Comparison of ENCODE assay signal across 18 cellular contexts in the genomic region with DNA sequence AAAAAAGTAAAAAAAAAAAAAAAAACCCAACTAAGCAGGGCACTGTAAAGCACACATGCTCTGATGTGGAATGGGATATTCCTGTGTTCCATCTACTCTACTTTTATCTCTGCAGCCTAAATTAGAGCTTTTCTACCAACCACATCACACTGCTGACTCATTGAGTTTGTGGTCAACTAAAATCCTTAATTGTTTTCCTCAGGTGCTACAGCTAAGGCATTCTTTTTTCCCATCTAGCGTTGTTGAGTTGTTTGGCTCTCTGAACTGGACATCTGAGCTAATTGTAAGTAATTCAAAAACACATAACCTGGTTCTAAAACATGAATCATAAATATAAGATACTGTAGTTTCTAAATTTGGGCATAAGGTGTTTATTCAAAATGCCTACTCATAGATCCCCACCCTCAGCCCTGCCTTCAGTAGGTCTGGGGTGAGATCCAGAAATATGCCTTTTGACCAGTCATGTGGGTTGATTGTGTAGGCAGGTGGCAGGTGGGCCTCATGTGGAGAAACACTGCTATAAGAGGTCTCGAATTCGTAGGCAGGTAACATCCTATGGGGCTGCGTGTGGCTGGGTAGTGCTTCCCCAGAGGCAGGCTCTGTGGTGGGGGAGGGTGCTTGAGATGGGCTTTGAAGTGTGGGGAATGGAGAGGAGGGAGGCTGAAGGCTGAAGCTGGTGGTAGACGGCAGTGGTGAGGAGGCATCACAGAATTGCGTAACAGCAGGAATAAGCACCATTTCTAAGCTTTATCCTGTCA. TPM values are rescaled to one million over a fixed set of nuclear protein-coding genes. Genes with fewer than 3 reads are reported as not detected.
DNase-seq lines count a peak whose midpoint lies in the region; ATAC-seq and TF ChIP-seq lines count a peak whose summit lies in the region.
"Had no signal": no experiment of that assay in that cellular context is flagged by ENCODE, and none has a peak within 500 bp of the region (broad histone marks: within the 10 kb centered on the region; RNA-seq: fewer than 3 reads in every experiment).

No MANE protein-coding gene starts in this region.

- no peaks in the 10 kb centered on the region for H3K27me3 Mint-ChIP-seq in activated T-cell treated with anti-CD3 and anti-CD28 coated beads, Interleukin-2, amount 50 U/mL, for 72 hours (ENCODE audit: low read depth)
- H3K27me3 Mint-ChIP-seq in mesothelial cell of epicardium (ENCODE audit: low read depth): peaks cover 2% of the 10 kb centered on the region
- H3K27me3 Mint-ChIP-seq: type B pancreatic cell had no signal

- DNase-seq in A172 (ENCODE audit: low spot score) (peak; percentile 82), H4 (ENCODE audit: low spot score) (peak; percentile 46), NCI-H345 (lab: John Stamatoyannopoulos, UW) (peak; percentile 41), epithelial cell of esophagus (ENCODE audit: low read depth) (peak; percentile 55), mesothelial cell of epicardium (ENCODE audit: low spot score in 2 of 2, unreplicated experiment in 2 of 2) (no peak), Right ventricle myocardium inferior (ENCODE audit: missing footprints) (no peak)
- no peak for DNase-seq in activated T-cell treated with anti-CD3 and anti-CD28 coated beads, Interleukin-2, amount 50 U/mL, for 72 hours
- DNase-seq: activated CD4-positive, alpha-beta T cell treated with anti-CD3 and anti-CD28 coated beads for 48 hours; effector memory CD4-positive, alpha-beta T cell; EL; Kasumi-1; left cardiac atrium; naive thymus-derived CD4-positive, alpha-beta T cell; NCI-H2227 treated with DMSO at 0.1 percent for 48 hours; stimulated activated CD8-positive, alpha-beta memory T cell treated with anti-CD3 and anti-CD28 coated beads, Interleukin-4, amount 100 ng/mL, for 48 hours had no signal

- no peak overlapping the region for H3K27ac Mint-ChIP-seq in activated T-cell treated with anti-CD3 and anti-CD28 coated beads, Interleukin-2, amount 50 U/mL, for 72 hours
- H3K27ac Mint-ChIP-seq in mesothelial cell of epicardium: no peak overlapping the region
- H3K27ac Mint-ChIP-seq: naive thymus-derived CD4-positive, alpha-beta T cell; T-helper 1 cell treated with Interleukin-12 subunit alpha and Interleukin-12 subunit beta and Interleukin-4 antibody, amounts not matched to agents 30 μg/mL and 1 μg/mL, for 36 hours; type B pancreatic cell had no signal

- no peak overlapping the region for H3K4me3 Mint-ChIP-seq in activated T-cell treated with anti-CD3 and anti-CD28 coated beads, Interleukin-2, amount 50 U/mL, for 72 hours
- H3K4me3 Mint-ChIP-seq in mesothelial cell of epicardium: no peak overlapping the region
- H3K4me3 Mint-ChIP-seq: naive thymus-derived CD4-positive, alpha-beta T cell; T-helper 1 cell treated with Interleukin-12 subunit alpha and Interleukin-12 subunit beta and Interleukin-4 antibody, amounts not matched to agents 30 μg/mL and 1 μg/mL, for 36 hours; type B pancreatic cell had no signal

- no peak for TF ChIP-seq CTCF in epithelial cell of esophagus (IDR thresholded peaks at IDR 0.05; ENCODE audit: insufficient read depth, low read depth, low read length, missing control alignments)
- no peak for TF ChIP-seq CTCF in mesothelial cell of epicardium (IDR thresholded peaks at IDR 0.05; ENCODE audit: unreplicated experiment)

- no peaks in the 10 kb centered on the region for H3K9me3 Mint-ChIP-seq in activated T-cell treated with anti-CD3 and anti-CD28 coated beads, Interleukin-2, amount 50 U/mL, for 72 hours
- H3K9me3 Mint-ChIP-seq in mesothelial cell of epicardium: no peaks in the 10 kb centered on the region
- H3K9me3 Mint-ChIP-seq: T-helper 1 cell treated with Interleukin-12 subunit alpha and Interleukin-12 subunit beta and Interleukin-4 antibody, amounts not matched to agents 30 μg/mL and 1 μg/mL, for 36 hours; type B pancreatic cell had no signal

- ATAC-seq in GM21526 (IDR thresholded peaks at IDR 0.05; ENCODE audit: low FRiP score, unreplicated experiment) (no peak), Right ventricle myocardium inferior (no peak)
- ATAC-seq in activated T-cell treated with anti-CD3 and anti-CD28 coated beads, Interleukin-2, amount 50 U/mL, for 72 hours (replicated peaks in 1 of 2): no peak
- ATAC-seq: left cardiac atrium; naive thymus-derived CD4-positive, alpha-beta T cell had no signal

- no peak overlapping the region for H3K4me3 ChIP-seq in epithelial cell of esophagus (ENCODE audit: low read length)

- no peaks in the 10 kb centered on the region for H3K36me3 Mint-ChIP-seq in activated T-cell treated with anti-CD3 and anti-CD28 coated beads, Interleukin-2, amount 50 U/mL, for 72 hours (ENCODE audit: insufficient read depth in 2 of 2)
- H3K36me3 Mint-ChIP-seq in mesothelial cell of epicardium: no peaks in the 10 kb centered on the region
- H3K36me3 Mint-ChIP-seq: naive thymus-derived CD4-positive, alpha-beta T cell; type B pancreatic cell had no signal

- intact Hi-C loops in Right ventricle myocardium inferior (cut with DNase I): no loop called here

- H3K4me1 Mint-ChIP-seq in activated T-cell treated with anti-CD3 and anti-CD28 coated beads, Interleukin-2, amount 50 U/mL, for 72 hours (ENCODE audit: low read depth): peaks cover 9% of the 10 kb centered on the region
- peaks cover 19% of the 10 kb centered on the region for H3K4me1 Mint-ChIP-seq in mesothelial cell of epicardium

RNA-seq across cellular contexts. Expression of gene ANKRD29, which starts 27.2 kb away (rescaled TPM):
- total RNA-seq in A172 (2014; rRNA removed; shearing (Covaris generic)): 3.8 and 4.0 TPM in 2 replicates
- total RNA-seq in H4 (2014; rRNA removed; shearing (Covaris generic)): 8.4 and 8.9 TPM in 2 replicates
- not detected for total RNA-seq in activated T-cell treated with anti-CD3 and anti-CD28 coated beads, Interleukin-2, amount 50 U/mL, for 72 hours
- total RNA-seq in mesothelial cell of epicardium (2.3 to 2.9 TPM (median 2.4 TPM) in 3 replicates), Right ventricle myocardium inferior (6.8 TPM)

RNA-seq across cellular contexts. Expression of gene NPC1, which starts 49.2 kb away (rescaled TPM):
- total RNA-seq in A172 (2014; rRNA removed; shearing (Covaris generic)): 58.5 and 128 TPM in 2 replicates
- total RNA-seq in H4 (2014; rRNA removed; shearing (Covaris generic)): 32.8 and 34.9 TPM in 2 replicates
- total RNA-seq in activated T-cell treated with anti-CD3 and anti-CD28 coated beads, Interleukin-2, amount 50 U/mL, for 72 hours: 10 to 100 TPM; 29.3 to 32.4 TPM
- total RNA-seq in mesothelial cell of epicardium (35.5 to 39.9 TPM (median 35.8 TPM) in 3 replicates), Right ventricle myocardium inferior (10.9 TPM)

RNA-seq across cellular contexts. Expression of gene LAMA3, which starts 53.8 kb away (rescaled TPM):
- total RNA-seq in A172 (2014; rRNA removed; shearing (Covaris generic)): 1.5 and 2.7 TPM in 2 replicates
- 1.6 and 2.8 TPM in 2 replicates for total RNA-seq in H4 (2014; rRNA removed; shearing (Covaris generic))
- total RNA-seq in activated T-cell treated with anti-CD3 and anti-CD28 coated beads, Interleukin-2, amount 50 U/mL, for 72 hours: under 1 TPM in 1 of 2 donors, not detected in 1; 0.19 TPM
- 6.1 to 7.4 TPM (median 6.7 TPM) in 3 replicates for total RNA-seq in mesothelial cell of epicardium
- total RNA-seq in Right ventricle myocardium inferior: 4.1 TPM

Comparison
In these comparisons a context has a peak if more than half of its experiments do, and no peak if none do; other contexts are left out.
1. DNase-seq: peak in A172 (single experiment), H4 (single experiment), NCI-H345 (single experiment) and epithelial cell of esophagus (single experiment); none in activated T-cell treated with anti-CD3 and anti-CD28 coated beads, Interleukin-2, amount 50 U/mL, for 72 hours (0 of 2), mesothelial cell of epicardium (0 of 2) and Right ventricle myocardium inferior (single experiment).